11 cellular contexts compared by ENCODE assay signal in genomic region chr10:31940839-31941653, GRCh38. TPM values are rescaled to one million over a fixed set of nuclear protein-coding genes. Genes with fewer than 3 reads are reported as not detected.
DNase-seq lines count a peak whose midpoint lies in the region; ATAC-seq and TF ChIP-seq lines count a peak whose summit lies in the region.
"Had no signal": no experiment of that assay in that cellular context is flagged by ENCODE, and none has a peak within 500 bp of the region (broad histone marks: within the 10 kb centered on the region; RNA-seq: fewer than 3 reads in every experiment).

No MANE protein-coding gene starts in this region.

- H3K4me3 ChIP-seq in brain microvascular endothelial cell (ENCODE audit: low read depth, low read length) (no peak overlapping the region), mesodermal cell (ENCODE audit: extremely low read depth, insufficient read depth, low read length, poor library complexity, severe bottlenecking) (no peak overlapping the region), tibial artery (no peak overlapping the region)
- H3K4me3 ChIP-seq: esophagus muscularis mucosa had no signal

- ATAC-seq in GM19023 (IDR thresholded peaks at IDR 0.05; ENCODE audit: unreplicated experiment): no peak
- ATAC-seq in GM21717 (IDR thresholded peaks at IDR 0.05; ENCODE audit: unreplicated experiment): no peak

- H3K27ac ChIP-seq in brain microvascular endothelial cell: peak overlapping the region; percentile 83
- H3K27ac ChIP-seq in mesodermal cell (ENCODE audit: low read depth, low read length, severe bottlenecking): peak overlapping the region; percentile 85
- no peak overlapping the region for H3K27ac ChIP-seq in tibial artery
- H3K27ac ChIP-seq: esophagus muscularis mucosa had no signal

- in situ Hi-C loops in brain microvascular endothelial cell (cut with HindIII; ENCODE audit: low pct_ligation_motif_present, low sequenced_read_pairs): no loop called here

- TF ChIP-seq RAD21 in Ishikawa (IDR thresholded peaks at IDR 0.05; ENCODE audit: low read depth): no peak

- no peaks in the 10 kb centered on the region for H3K9me3 ChIP-seq in mesodermal cell (ENCODE audit: control insufficient read depth, low read length)
- H3K9me3 ChIP-seq in tibial artery: no peaks in the 10 kb centered on the region
- H3K9me3 ChIP-seq: esophagus muscularis mucosa had no signal

- 54 to 73% methylated on average over 3 to 5 of the region's 7 CpGs for WGBS in mesodermal cell (ENCODE audit: insufficient coverage in 2 of 2), 2 experiments

- TF ChIP-seq EP300 in Ishikawa (IDR thresholded peaks at IDR 0.05; ENCODE audit: borderline replicate concordance): peak; percentile 50; the same call in 1 of the 2 replicates

- H3K36me3 ChIP-seq in brain microvascular endothelial cell (replicated peaks): no peaks in the 10 kb centered on the region
- no peaks in the 10 kb centered on the region for H3K36me3 ChIP-seq in mesodermal cell (ENCODE audit: control insufficient read depth, insufficient read depth, low read length)
- H3K36me3 ChIP-seq in tibial artery: no peaks in the 10 kb centered on the region
- H3K36me3 ChIP-seq: esophagus muscularis mucosa had no signal

- peak; percentile 80 for DNase-seq in AG20443 (ENCODE audit: low spot score)
- peak; percentile 98 for DNase-seq in brain microvascular endothelial cell
- DNase-seq in cerebellar cortex (ENCODE audit: low spot score): no peak
- DNase-seq in tibial artery: no peak
- DNase-seq: activated B cell treated with CpG ODN at 0.5 μM for 24 hours; stimulated activated CD4-positive, alpha-beta T cell treated with anti-CD3 and anti-CD28 coated beads, Interleukin-1b, Interleukin-23, amount 100 ng/mL, for 48 hours had no signal

- TF ChIP-seq CTCF in brain microvascular endothelial cell (IDR thresholded peaks at IDR 0.05; ENCODE audit: low read depth, low read length, missing control alignments) (no peak), tibial artery (IDR thresholded peaks at IDR 0.05) (no peak)

- intact Hi-C loops in tibial artery (cut with DNase I; ENCODE audit: low total_unique reads): loop anchor here (10.0 kb wide), 1 partner anchor 76 kb away; no protein-coding TSS in a partner anchor

- H3K4me1 ChIP-seq in mesodermal cell (ENCODE audit: control insufficient read depth, insufficient read depth, low read length, poor library complexity, severe bottlenecking) (peaks cover 29% of the 10 kb centered on the region), tibial artery (peaks cover 0 to 28% (median 8%) of the 10 kb centered on the region in 4 donors)

- H3K27me3 ChIP-seq in brain microvascular endothelial cell (replicated peaks) (no peaks in the 10 kb centered on the region), tibial artery (no peaks in the 10 kb centered on the region)
- H3K27me3 ChIP-seq: esophagus muscularis mucosa had no signal

TF ChIP-seq in Ishikawa, 13 proteins besides CTCF, POLR2A, EP300 and RAD21:
- TF ChIP-seq TCF12 (IDR thresholded peaks at IDR 0.05; ENCODE audit: low read depth) (no peak), CREB1 (IDR thresholded peaks at IDR 0.05; ENCODE audit: low read depth) (no peak), EGR1 (IDR thresholded peaks at IDR 0.05) (no peak), TAF1 (IDR thresholded peaks at IDR 0.05; ENCODE audit: low read depth) (no peak), CEBPB (IDR thresholded peaks at IDR 0.05) (peak; percentile 82), USF1 (IDR thresholded peaks at IDR 0.05) (no peak), REST (IDR thresholded peaks at IDR 0.05; ENCODE audit: low read depth) (no peak), ZBTB7A (IDR thresholded peaks at IDR 0.05; ENCODE audit: low read depth) (no peak), YY1 (IDR thresholded peaks at IDR 0.05; ENCODE audit: low read depth) (no peak), TEAD4 (IDR thresholded peaks at IDR 0.05) (peak; percentile 72), MAX (IDR thresholded peaks at IDR 0.05) (no peak), FOXM1 (IDR thresholded peaks at IDR 0.05; ENCODE audit: borderline replicate concordance, low read depth) (no peak), NFIC (IDR thresholded peaks at IDR 0.05) (peak; percentile 53; the same call in 1 of the 2 replicates)
TF ChIP-seq in Ishikawa: peak in this region for 3.

RNA-seq across cellular contexts. Expression of gene ARHGAP12, which starts 12.4 kb away (rescaled TPM):
- 19.8 TPM for polyA plus RNA-seq in mesodermal cell (2013, experiment 1 of 2)
- 23.1 TPM for polyA plus RNA-seq in mesodermal cell (2013, experiment 2 of 2)

Comparison
In these comparisons a context has a peak if more than half of its experiments do, and no peak if none do; other contexts are left out.
1. DNase-seq: peak in AG20443 (single experiment) and brain microvascular endothelial cell (single experiment); none in cerebellar cortex (single experiment) and tibial artery (0 of 2).
2. H3K27ac ChIP-seq: peak in brain microvascular endothelial cell (single experiment) and mesodermal cell (single experiment); none in tibial artery (0 of 2).